ENCODE assay signal across 8 cellular contexts in the genomic region with DNA sequence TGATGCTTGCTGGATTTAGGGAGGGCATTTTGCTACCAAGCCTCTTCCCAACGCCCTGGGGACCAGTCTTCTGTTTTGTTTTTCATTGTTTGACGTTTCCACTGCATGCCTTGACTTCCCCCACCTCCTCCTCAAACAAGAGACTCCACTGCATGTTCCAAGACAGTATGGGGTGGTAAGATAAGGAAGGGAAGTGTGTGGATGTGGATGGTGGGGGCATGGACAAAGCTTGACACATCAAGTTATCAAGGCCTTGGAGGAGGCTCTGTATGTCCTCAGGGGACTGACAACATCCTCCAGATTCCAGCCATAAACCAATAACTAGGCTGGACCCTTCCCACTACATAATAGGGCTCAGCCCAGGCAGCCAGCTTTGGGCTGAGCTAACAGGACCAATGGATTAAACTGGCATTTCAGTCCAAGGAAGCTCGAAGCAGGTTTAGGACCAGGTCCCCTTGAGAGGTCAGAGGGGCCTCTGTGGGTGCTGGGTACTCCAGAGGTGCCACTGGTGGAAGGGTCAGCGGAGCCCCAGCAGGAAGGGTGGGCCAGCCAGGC. TPM values are rescaled to one million over a fixed set of nuclear protein-coding genes. Genes with fewer than 3 reads are reported as not detected.
DNase-seq lines count a peak whose midpoint lies in the region; ATAC-seq and TF ChIP-seq lines count a peak whose summit lies in the region.

No MANE protein-coding gene starts in this region.

- no peak overlapping the region for H2AFZ ChIP-seq in hepatocyte

- H3K9me3 ChIP-seq in hepatocyte (ENCODE audit: low read depth) (no peaks in the 10 kb centered on the region), gastrocnemius medialis (no peaks in the 10 kb centered on the region)

- peak overlapping the region; percentile 97 for H3K27ac ChIP-seq in hepatocyte
- peak overlapping the region; percentile 87 to 92 (median 90) for H3K27ac ChIP-seq in gastrocnemius medialis

- peaks cover 2% of the 10 kb centered on the region for H3K79me2 ChIP-seq in hepatocyte

- H4K20me1 ChIP-seq in hepatocyte (ENCODE audit: insufficient read depth, poor library complexity, severe bottlenecking): no peaks in the 10 kb centered on the region

- BruUV-seq in Calu3 (replicated peaks; lab: Mats Ljungman, UMichigan): TSS peak; percentile 62

- H3K4me1 Mint-ChIP-seq in Calu3 (ENCODE audit: low read depth, unreplicated experiment): no peaks in the 10 kb centered on the region
- H3K4me1 Mint-ChIP-seq in T-cell: peaks cover 27 to 41% (median 33%) of the 10 kb centered on the region in 3 donors

- TF ChIP-seq POLR2A in gastrocnemius medialis (IDR thresholded peaks at IDR 0.05): no peak

- no peak for ATAC-seq in T-cell (replicated peaks in 1 of 4)
- ATAC-seq in gastrocnemius medialis: no peak
- no peak for ATAC-seq in GM18868 (IDR thresholded peaks at IDR 0.05; ENCODE audit: unreplicated experiment)

- POLR2A ChIA-PET in T-cell (lab: Charles Lee): interaction anchor here in 1 of 2 donors (0.8 kb wide), 1 partner anchor 192 kb away, joined by 4 read pairs; no protein-coding TSS in a partner anchor

- H3K27ac Mint-ChIP-seq in Calu3 (ENCODE audit: unreplicated experiment) (peak overlapping the region; percentile 18), T-cell (peak overlapping the region in 1 of 2 donors; percentile 16)

- H3K27me3 ChIP-seq in hepatocyte (no peaks in the 10 kb centered on the region), gastrocnemius medialis (no peaks in the 10 kb centered on the region)

- CTCF ChIA-PET in Calu3 (lab: Charles Lee): interaction anchor here (2.0 kb wide), 1 partner anchor 10 kb away, joined by 7 read pairs; no protein-coding TSS in a partner anchor
- CTCF ChIA-PET in T-cell (lab: Charles Lee): interaction anchor here (0.6 to 2.9 kb wide), 7 partner anchors 9 to 812 kb away, joined by 3 to 25 read pairs (median 4); partner anchors contain the start of genes PCDHGA10 (in 1 of the 2), PCDHGB3 (in 1 of the 2) and ZMAT2 (in 1 of the 2)

- no peaks in the 10 kb centered on the region for H3K27me3 Mint-ChIP-seq in Calu3 (ENCODE audit: unreplicated experiment)
- H3K27me3 Mint-ChIP-seq in T-cell: no peaks in the 10 kb centered on the region

- H3K4me1 ChIP-seq in hepatocyte (ENCODE audit: insufficient read depth): peaks cover 45% of the 10 kb centered on the region
- H3K4me1 ChIP-seq in gastrocnemius medialis: peaks cover 72 to 75% of the 10 kb centered on the region in 2 donors

- peak overlapping the region; percentile 94 for H3K4me2 ChIP-seq in hepatocyte

- no peaks in the 10 kb centered on the region for H3K9me2 ChIP-seq in hepatocyte (replicated peaks; ENCODE audit: insufficient read depth)

- TF ChIP-seq CTCF in Calu3 (IDR thresholded peaks at IDR 0.05; ENCODE audit: unreplicated experiment) (no peak), hepatocyte (IDR thresholded peaks at IDR 0.05; ENCODE audit: poor library complexity) (no peak), gastrocnemius medialis (IDR thresholded peaks at IDR 0.05 in 4 of 5, conservative IDR thresholded peaks at IDR 0.05 in 1 of 5) (no peak)

- in situ Hi-C loops in gastrocnemius medialis (cut with MboI; ENCODE audit: low sequenced_read_pairs in 4 of 4): no loop called here

- WGBS in hepatocyte (ENCODE audit: low lambda C conversion rate, missing lambda C conversion rate): 71% methylated on average over 4 of the region's 4 CpGs

- H3K4me3 ChIP-seq in hepatocyte (no peak overlapping the region), gastrocnemius medialis (no peak overlapping the region)

- H3K36me3 Mint-ChIP-seq in Calu3 (ENCODE audit: insufficient read depth, unreplicated experiment) (peaks cover 62% of the 10 kb centered on the region), T-cell (peaks cover 13% of the 10 kb centered on the region)

- intact Hi-C loops in Calu3 (cut with micrococcal nuclease; ENCODE audit: unreplicated experiment) (no loop called here), gastrocnemius medialis (cut with DNase I; ENCODE audit: low total_unique reads) (no loop called here)

- H3K9me3 Mint-ChIP-seq in Calu3 (ENCODE audit: low read depth, unreplicated experiment): no peaks in the 10 kb centered on the region
- no peaks in the 10 kb centered on the region for H3K9me3 Mint-ChIP-seq in T-cell

- H3K36me3 ChIP-seq in hepatocyte (replicated peaks; ENCODE audit: insufficient read depth, low read depth) (no peaks in the 10 kb centered on the region), gastrocnemius medialis (peaks cover 0 to 22% of the 10 kb centered on the region in 2 donors)

- no peak for DNase-seq in Calu3
- DNase-seq in T-cell: no peak
- DNase-seq in hepatocyte (ENCODE audit: low spot score): no peak
- peak in 1 of 2 donors; percentile 8 for DNase-seq in gastrocnemius medialis
- DNase-seq in NCI-H2081 treated with DMSO at 0.1 percent for 48 hours (lab: John Stamatoyannopoulos, UW): no peak
- DNase-seq in T-helper 9 cell: no peak
- DNase-seq in NCI-H82 treated with DMSO at 0.1 percent for 48 hours (lab: John Stamatoyannopoulos, UW; ENCODE audit: unreplicated experiment): no peak

- no peak overlapping the region for H3K4me3 Mint-ChIP-seq in Calu3 (ENCODE audit: low read depth, unreplicated experiment)
- peak overlapping the region in 2 of 3 donors; percentile 80 to 91 for H3K4me3 Mint-ChIP-seq in T-cell

RNA-seq across cellular contexts. Expression of gene PCDHGC5, which starts 23.0 kb away (rescaled TPM):
- total RNA-seq in Calu3 (2022): 1.5 and 2.1 TPM in 2 replicates
- total RNA-seq in T-cell: not detected
- 0.92 and 1.1 TPM in 2 replicates for total RNA-seq in hepatocyte
- 0.16 TPM in 1 of 2 replicates, not detected in the other for polyA plus RNA-seq in hepatocyte
- total RNA-seq in gastrocnemius medialis: 1 to 10 TPM in 1 of 4 donors, under 1 TPM in 2, not detected in 1; 0.16 to 1.5 (median 0.36) TPM

RNA-seq across cellular contexts. Expression of gene PCDHGC4, which starts 27.0 kb away (rescaled TPM):
- total RNA-seq in Calu3 (2022) (1.2 and 2.2 TPM in 2 replicates), T-cell (under 1 TPM in 2 of 5 donors, not detected in 3; 0.18 to 0.51 TPM), hepatocyte (0.44 and 1.5 TPM in 2 replicates), gastrocnemius medialis (10 to 100 TPM in 1 of 4 donors, 1 to 10 TPM in 1, under 1 TPM in 1, not detected in 1; 0.31 to 20.4 (median 1.7) TPM)
- polyA plus RNA-seq in hepatocyte: 0.15 and 0.35 TPM in 2 replicates

RNA-seq across cellular contexts. Expression of gene PCDHGC3, which starts 36.1 kb away (rescaled TPM):
- total RNA-seq in Calu3 (2022): 49.4 and 73.0 TPM in 2 replicates
- under 1 TPM in 4 of 5 donors, not detected in 1; 0.12 to 0.30 (median 0.24) TPM for total RNA-seq in T-cell
- 16.9 and 18.9 TPM in 2 replicates for total RNA-seq in hepatocyte
- polyA plus RNA-seq in hepatocyte: 35.8 and 40.8 TPM in 2 replicates
- 10 to 100 TPM; 11.8 to 14.5 (median 13.8) TPM for total RNA-seq in gastrocnemius medialis

Comparison
In these comparisons a context has a peak if more than half of its experiments do, and no peak if none do; other contexts are left out.
1. RNA of gene PCDHGC3, which starts 36.1 kb away (total RNA-seq): 49.4 to 73.0 TPM in Calu3, 16.9 to 18.9 TPM in hepatocyte and 11.8 to 14.5 TPM in gastrocnemius medialis; 0.12 to 0.30 TPM in T-cell; every median in the first group is over 4 times any median in the second.